In the genomic region with DNA sequence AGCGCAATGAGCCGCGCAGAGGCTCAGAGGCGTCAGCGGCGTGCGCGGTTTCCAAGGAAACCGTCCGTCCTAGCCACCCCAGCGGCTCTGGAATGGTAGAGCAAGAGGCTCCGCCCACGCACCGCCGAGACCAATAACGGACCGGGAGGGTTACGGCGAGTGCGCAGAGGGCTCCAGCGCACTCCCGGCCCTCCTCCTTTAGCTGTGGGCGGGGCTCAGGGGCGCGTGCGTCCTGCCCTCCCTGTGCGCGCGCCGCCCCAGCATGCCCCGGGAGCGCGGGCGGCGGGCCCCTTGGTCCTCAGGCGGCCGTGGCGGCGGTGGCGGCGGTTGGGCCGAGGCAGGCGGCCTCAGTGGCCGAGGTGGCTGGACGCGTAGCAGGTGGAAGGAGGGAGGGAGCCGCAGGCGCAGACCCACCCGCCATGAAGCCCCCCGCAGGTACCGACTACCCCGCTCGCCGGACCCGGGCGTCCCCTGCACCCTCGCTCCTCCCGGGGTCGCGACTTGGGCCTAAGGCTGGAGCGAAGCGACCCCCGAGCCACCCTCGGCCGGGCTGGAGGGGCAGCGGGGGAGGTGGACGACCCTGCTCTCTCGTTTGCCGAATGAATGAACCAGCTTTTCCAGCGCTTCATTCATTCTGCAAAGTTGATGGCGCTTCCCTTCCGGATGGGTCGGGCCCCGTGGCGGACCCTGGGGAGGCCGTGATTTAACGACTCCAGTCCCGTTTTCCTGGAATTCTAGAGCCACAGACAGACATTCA, we compare ENCODE assay signal across 8 cellular contexts. TPM values are rescaled to one million over a fixed set of nuclear protein-coding genes. Genes with fewer than 3 reads are reported as not detected.
DNase-seq lines count a peak whose midpoint lies in the region; ATAC-seq and TF ChIP-seq lines count a peak whose summit lies in the region.

THOP1 (plus strand) TSS at position 260 of the 757 bp plus-strand sequence; CDS start at position 420, 160 bp downstream.

- H3K4me3 ChIP-seq in AG09309 (ENCODE audit: control insufficient read depth, low read depth, low read length), result peak within 1 kb of the TSS; percentile 67

- ATAC-seq in GM19035 (IDR thresholded peaks at IDR 0.05; ENCODE audit: unreplicated experiment) (peak; percentile 58), HG03354 (IDR thresholded peaks at IDR 0.05; ENCODE audit: poor library complexity, severe bottlenecking, unreplicated experiment) (peak; percentile 63)

- TF ChIP-seq CTCF in AG09309 (IDR thresholded peaks at IDR 0.05; ENCODE audit: control insufficient read depth, insufficient read depth, low read depth, low read length, missing control alignments), result no peak

- peak; percentile 90 for DNase-seq in AG09309 (ENCODE audit: low read depth)
- peak; percentile 96 for DNase-seq in NCI-H460 (ENCODE audit: extremely low read depth, low read depth)
- peak; percentile 98 for DNase-seq in activated CD4-positive, CD25-positive, alpha-beta regulatory T cell treated with anti-CD3 and anti-CD28 coated beads, Interleukin-2, amount 50 U/mL, for 72 hours
- DNase-seq in cerebellar nuclear complex (lab: John Stamatoyannopoulos, UW), result peak; percentile 81 to 95
- peak; percentile 99 for DNase-seq in islet precursor cell
- peak; percentile 98 to 100 (median 99) for DNase-seq in stimulated activated CD4-positive, alpha-beta T cell treated with anti-CD3 and anti-CD28 coated beads, Interleukin-12 subunit alpha, Interleukin-12 subunit beta, amount 100 ng/mL, for 48 hours (ENCODE audit: low read depth in 2 of 3, low spot score in 1 of 3)

RNA-seq across cellular contexts. Expression of gene THOP1, which starts in this region (rescaled TPM):
- total RNA-seq in NCI-H460 (2014; rRNA removed; shearing (Covaris generic)), result 80.6 and 88.2 TPM in 2 replicates
- polyA plus RNA-seq in NCI-H460 (2014; cell fraction: nucleus; rRNA removed), result 282 and 343 TPM in 2 replicates

Comparison
In these comparisons a context has a peak if more than half of its experiments do, and no peak if none do; other contexts are left out.
1. Peak in every context shown above with its lines: DNase-seq, ATAC-seq and H3K4me3 ChIP-seq.